Comparison of ENCODE assay signal across 19 cellular contexts in the genomic region with DNA sequence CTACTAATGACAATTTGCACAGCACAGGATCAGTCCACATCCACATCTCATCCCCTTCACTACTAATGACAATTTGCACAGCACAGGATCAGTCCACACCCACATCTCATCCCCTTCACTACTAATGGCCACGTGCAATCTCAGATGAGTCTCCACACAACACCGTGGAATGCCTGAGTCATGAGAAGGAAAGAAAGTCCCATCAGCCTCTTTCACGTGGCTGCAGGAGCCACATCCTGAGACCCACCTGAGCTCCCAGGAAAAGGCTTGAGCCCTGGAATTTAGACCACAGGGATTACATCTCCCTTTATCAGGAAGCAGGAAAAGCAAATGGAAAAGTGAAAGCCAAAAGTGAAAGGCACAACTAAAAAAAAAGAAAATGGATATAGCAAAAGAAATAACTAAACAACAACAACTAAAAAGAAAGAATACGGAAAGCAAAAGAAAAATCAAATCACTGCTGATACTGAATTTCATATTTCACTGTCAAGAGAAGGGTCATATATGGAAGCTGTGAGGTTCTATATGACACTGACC.
"Had no signal": no experiment of that assay in that cellular context is flagged by ENCODE, and none has a peak within 500 bp of the region (broad histone marks: within the 10 kb centered on the region; RNA-seq: fewer than 3 reads in every experiment).

No MANE protein-coding gene starts in this region.

- H3K4me3 Mint-ChIP-seq: natural killer cell treated with Interleukin-12 subunit alpha and Interleukin-12 subunit beta and Interleukin-15 and Interleukin-18, amount 100 ng/mL, for 72 hours; neural progenitor cell had no signal

- ATAC-seq: esophagus mucosa; gastrocnemius medialis; left lung; lower lobe of right lung; natural killer cell treated with Interleukin-12 subunit alpha and Interleukin-12 subunit beta and Interleukin-15 and Interleukin-18, amount 100 ng/mL, for 72 hours; right cardiac atrium had no signal

- H3K27ac Mint-ChIP-seq: natural killer cell treated with Interleukin-12 subunit alpha and Interleukin-12 subunit beta and Interleukin-15 and Interleukin-18, amount 100 ng/mL, for 72 hours; neural progenitor cell had no signal

- H3K9me3 Mint-ChIP-seq: natural killer cell treated with Interleukin-12 subunit alpha and Interleukin-12 subunit beta and Interleukin-15 and Interleukin-18, amount 100 ng/mL, for 72 hours had no signal

- H3K27me3 ChIP-seq: gastrocnemius medialis, neural progenitor cell, ovary had no signal

- H3K36me3 Mint-ChIP-seq: natural killer cell treated with Interleukin-12 subunit alpha and Interleukin-12 subunit beta and Interleukin-15 and Interleukin-18, amount 100 ng/mL, for 72 hours; neural progenitor cell had no signal

- H3K9me3 ChIP-seq: gastrocnemius medialis, left lung, lower lobe of right lung, ovary had no signal

- H3K4me1 Mint-ChIP-seq: neural progenitor cell had no signal

- FAIRE-seq: endometrium, small intestine had no signal

- H3K36me3 ChIP-seq: gastrocnemius medialis, left lung, lower lobe of right lung, neural progenitor cell, ovary had no signal

- H3K27ac ChIP-seq: gastrocnemius medialis, left lung, lower lobe of right lung, neural progenitor cell, ovary had no signal

- DNase-seq: effector memory CD4-positive, alpha-beta T cell; gastrocnemius medialis; glutamatergic neuron; islet precursor cell; left lung; lower lobe of right lung; mesenchymal stem cell; midbrain; nucleus accumbens; ovary; right cardiac atrium; small intestine; stimulated activated CD4-positive, alpha-beta T cell treated with anti-CD3 and anti-CD28 coated beads, Interleukin-12 subunit alpha, Interleukin-12 subunit beta, amount 100 ng/mL, for 4 hours; stimulated activated naive CD4-positive, alpha-beta T cell treated with Interleukin-2 at 50 U/mL for 16 hours; trophoblast cell had no signal

- H3K4me3 ChIP-seq: gastrocnemius medialis, left lung, lower lobe of right lung, neural progenitor cell, ovary had no signal

- H3K4me1 ChIP-seq: gastrocnemius medialis, left lung, lower lobe of right lung, neural progenitor cell had no signal
